21 cellular contexts compared by ENCODE assay signal in genomic region chr9:69768716-69769115, GRCh38. TPM values are rescaled to one million over a fixed set of nuclear protein-coding genes. Genes with fewer than 3 reads are reported as not detected.
"Had no signal": no experiment of that assay in that cellular context is flagged by ENCODE, and none has a peak within 500 bp of the region (broad histone marks: within the 10 kb centered on the region; RNA-seq: fewer than 3 reads in every experiment).

No MANE protein-coding gene starts in this region.

- DNase-seq: activated CD4-positive, alpha-beta memory T cell treated with anti-CD3 and anti-CD28 coated beads for 36 hours; activated gamma-delta T cell; activated naive CD8-positive, alpha-beta T cell treated with anti-CD3 and anti-CD28 coated beads for 36 hours; activated T-cell treated with anti-CD3 and anti-CD28 coated beads, Interleukin-2, amount 50 U/mL, for 4 hours; aorta; colonic mucosa; effector memory CD4-positive, alpha-beta T cell; foreskin melanocyte; head of caudate nucleus; islet precursor cell; left ventricle myocardium inferior; pancreas; retina; stimulated activated CD4-positive, alpha-beta T cell treated with anti-CD3 and anti-CD28 coated beads, Interleukin-4, amount 100 ng/mL, for 4 hours; stimulated activated naive CD8-positive, alpha-beta T cell treated with anti-CD3 and anti-CD28 coated beads, Interleukin-15, amount 100 ng/mL, for 72 hours had no signal

- H3K9me3 ChIP-seq: colonic mucosa, left ventricle myocardium inferior, pancreas had no signal

- H3K4me1 ChIP-seq: colonic mucosa, left ventricle myocardium inferior, pancreas had no signal

- H3K4me3 ChIP-seq: colonic mucosa, left ventricle myocardium inferior, pancreas, skin epidermis had no signal

- H3K36me3 ChIP-seq: colonic mucosa, left ventricle myocardium inferior, pancreas had no signal

- H3K4me1 Mint-ChIP-seq: memory B cell; stimulated activated naive CD8-positive, alpha-beta T cell treated with anti-CD3 and anti-CD28 coated beads, Interleukin-15, amount 100 ng/mL, for 72 hours had no signal

- H3K27me3 ChIP-seq: colonic mucosa, pancreas had no signal

- H3K36me3 Mint-ChIP-seq: activated CD4-positive, alpha-beta memory T cell treated with anti-CD3 and anti-CD28 coated beads for 36 hours; activated naive CD8-positive, alpha-beta T cell treated with anti-CD3 and anti-CD28 coated beads for 36 hours; memory B cell had no signal

- H3K9me3 Mint-ChIP-seq: activated CD4-positive, alpha-beta memory T cell treated with anti-CD3 and anti-CD28 coated beads for 36 hours; activated naive CD8-positive, alpha-beta T cell treated with anti-CD3 and anti-CD28 coated beads for 36 hours; activated T-cell treated with anti-CD3 and anti-CD28 coated beads, Interleukin-2, amount 50 U/mL, for 4 hours; memory B cell; neural crest cell; stimulated activated naive CD8-positive, alpha-beta T cell treated with anti-CD3 and anti-CD28 coated beads, Interleukin-15, amount 100 ng/mL, for 72 hours; T-helper 2 cell treated with Interferon-gamma antibody and Interleukin-4, amounts not matched to agents 5 μg/mL and 100 μg/mL, for 36 hours had no signal

- H3K4me3 Mint-ChIP-seq: activated CD4-positive, alpha-beta memory T cell treated with anti-CD3 and anti-CD28 coated beads for 36 hours; activated naive CD8-positive, alpha-beta T cell treated with anti-CD3 and anti-CD28 coated beads for 36 hours; activated T-cell treated with anti-CD3 and anti-CD28 coated beads, Interleukin-2, amount 50 U/mL, for 4 hours; memory B cell; neural crest cell; stimulated activated naive CD8-positive, alpha-beta T cell treated with anti-CD3 and anti-CD28 coated beads, Interleukin-15, amount 100 ng/mL, for 72 hours; T-helper 2 cell treated with Interferon-gamma antibody and Interleukin-4, amounts not matched to agents 5 μg/mL and 100 μg/mL, for 36 hours had no signal

- H3K27me3 Mint-ChIP-seq: activated CD4-positive, alpha-beta memory T cell treated with anti-CD3 and anti-CD28 coated beads for 36 hours; activated naive CD8-positive, alpha-beta T cell treated with anti-CD3 and anti-CD28 coated beads for 36 hours; memory B cell; stimulated activated naive CD8-positive, alpha-beta T cell treated with anti-CD3 and anti-CD28 coated beads, Interleukin-15, amount 100 ng/mL, for 72 hours had no signal

- H3K27ac Mint-ChIP-seq: activated CD4-positive, alpha-beta memory T cell treated with anti-CD3 and anti-CD28 coated beads for 36 hours; activated naive CD8-positive, alpha-beta T cell treated with anti-CD3 and anti-CD28 coated beads for 36 hours; memory B cell; stimulated activated naive CD8-positive, alpha-beta T cell treated with anti-CD3 and anti-CD28 coated beads, Interleukin-15, amount 100 ng/mL, for 72 hours; T-helper 2 cell treated with Interferon-gamma antibody and Interleukin-4, amounts not matched to agents 5 μg/mL and 100 μg/mL, for 36 hours had no signal

- H3K27ac ChIP-seq: colonic mucosa, epithelial cell of prostate, left ventricle myocardium inferior, pancreas, skin epidermis had no signal

RNA-seq across cellular contexts. Expression of gene CFAP95, which starts 51.9 kb away (rescaled TPM):
- total RNA-seq: activated CD4-positive, alpha-beta memory T cell treated with anti-CD3 and anti-CD28 coated beads for 36 hours; activated T-cell treated with anti-CD3 and anti-CD28 coated beads, Interleukin-2, amount 50 U/mL, for 4 hours; aorta; left ventricle myocardium inferior; urinary bladder had no signal
- polyA plus RNA-seq: aorta, urinary bladder had no signal
